In genomic region chr15:40440300-40441011, GRCh38 we compare ENCODE assay signal across 8 cellular contexts. TPM values are rescaled to one million over a fixed set of nuclear protein-coding genes. Genes with fewer than 3 reads are reported as not detected.
A peak's percentile ranks its signal among the peaks of the same experiment; 100 is the strongest.
DNase-seq lines count a peak whose midpoint lies in the region; ATAC-seq and TF ChIP-seq lines count a peak whose summit lies in the region.

TSS of gene BAHD1 (plus strand) at chr15:40440953. CDS start at chr15:40458465, 17,512 bp downstream.

- H3K4me3 ChIP-seq in DOHH2 (ENCODE audit: low read length) (peak within 1 kb of the TSS; percentile 80), GM23248 (peak within 1 kb of the TSS; percentile 88), fibroblast of lung (replicated peaks in 1 of 4; ENCODE audit: control extremely low read depth in 1 of 4, insufficient read depth in 1 of 4, low read depth in 3 of 4, low read length in 4 of 4) (peak within 1 kb of the TSS; percentile 52 to 73 (median 68))

- H3F3A ChIP-seq in DOHH2 (ENCODE audit: control insufficient read depth, insufficient read depth) (no peaks in the 10 kb centered on the region), GM23248 (ENCODE audit: insufficient read depth) (peaks cover 27% of the 10 kb centered on the region)

- H3K36me3 ChIP-seq in DOHH2 (ENCODE audit: control insufficient read depth, low read length) (no peaks in the 10 kb centered on the region), GM23248 (ENCODE audit: low read depth) (no peaks in the 10 kb centered on the region), fibroblast of lung (ENCODE audit: control insufficient read depth, insufficient read depth, low read length) (no peaks in the 10 kb centered on the region)

- 1% methylated on average over 23 to 45 of the region's 54 CpGs for WGBS in GM23248 (ENCODE audit: low coverage in 1 of 2, low lambda C conversion rate in 2 of 2, missing lambda C conversion rate in 2 of 2), 2 experiments

- ATAC-seq in naive thymus-derived CD8-positive, alpha-beta T cell: peak; percentile 85 to 88

- H3K9me3 Mint-ChIP-seq in activated T-helper 1 cell treated with anti-CD3 and anti-CD28 coated beads, Interleukin-12 subunit alpha, Interleukin-12 subunit beta, Interleukin-2, Interleukin-4 antibody, amounts not matched to agents 30 ng/mL and 10 ng/mL and 1 ng/mL, durations not matched to agents 14 hours and 24 hours and 36 hours: no peaks in the 10 kb centered on the region
- H3K9me3 Mint-ChIP-seq in naive thymus-derived CD8-positive, alpha-beta T cell: no peaks in the 10 kb centered on the region

- peak within 1 kb of the TSS; percentile 80 for H2AFZ ChIP-seq in GM23248
- peak within 1 kb of the TSS; percentile 71 for H2AFZ ChIP-seq in fibroblast of lung (ENCODE audit: low read length)

- H3K4me2 ChIP-seq in DOHH2 (ENCODE audit: low read length): peak within 1 kb of the TSS; percentile 87
- peak within 1 kb of the TSS; percentile 99 for H3K4me2 ChIP-seq in GM23248 (ENCODE audit: unreplicated experiment)
- H3K4me2 ChIP-seq in fibroblast of lung (ENCODE audit: extremely low read depth, insufficient read depth, low read length): peak within 1 kb of the TSS; percentile 97

- H3K9me3 ChIP-seq in DOHH2 (ENCODE audit: control insufficient read depth, insufficient read depth, low read length) (no peaks in the 10 kb centered on the region), GM23248 (ENCODE audit: low read depth) (no peaks in the 10 kb centered on the region), fibroblast of lung (ENCODE audit: control insufficient read depth, insufficient read depth, low read depth, low read length) (no peaks in the 10 kb centered on the region)

- TF ChIP-seq CTCF in DOHH2 (IDR thresholded peaks at IDR 0.05; ENCODE audit: low read depth, low read length, poor library complexity, severe bottlenecking) (no peak), fibroblast of lung (conservative IDR thresholded peaks at IDR 0.05 in 1 of 2, IDR thresholded peaks at IDR 0.05 in 1 of 2; ENCODE audit: low read depth in 1 of 2, low read length in 2 of 2) (no peak)

- peaks cover 11% of the 10 kb centered on the region for H3K36me3 Mint-ChIP-seq in activated T-helper 1 cell treated with anti-CD3 and anti-CD28 coated beads, Interleukin-12 subunit alpha, Interleukin-12 subunit beta, Interleukin-2, Interleukin-4 antibody, amounts not matched to agents 30 ng/mL and 10 ng/mL and 1 ng/mL, durations not matched to agents 14 hours and 24 hours and 36 hours (ENCODE audit: low read depth)
- H3K36me3 Mint-ChIP-seq in naive thymus-derived CD8-positive, alpha-beta T cell: no peaks in the 10 kb centered on the region

- peaks cover 57% of the 10 kb centered on the region for H3K27me3 Mint-ChIP-seq in activated T-helper 1 cell treated with anti-CD3 and anti-CD28 coated beads, Interleukin-12 subunit alpha, Interleukin-12 subunit beta, Interleukin-2, Interleukin-4 antibody, amounts not matched to agents 30 ng/mL and 10 ng/mL and 1 ng/mL, durations not matched to agents 14 hours and 24 hours and 36 hours (ENCODE audit: insufficient read depth)
- H3K27me3 Mint-ChIP-seq in naive thymus-derived CD8-positive, alpha-beta T cell: peaks cover 7 to 36% (median 18%) of the 10 kb centered on the region in 5 donors

- POLR2A ChIA-PET in naive thymus-derived CD8-positive, alpha-beta T cell (lab: Charles Lee): interaction anchor here (0.7 to 6.9 kb wide), 16 partner anchors 12 to 133 kb away, joined by 3 to 92 read pairs (median 6); partner anchors contain the start of genes CCDC32, CHST14, INAFM2 and IVD

- peaks cover 34% of the 10 kb centered on the region for H3K4me1 ChIP-seq in DOHH2 (ENCODE audit: control insufficient read depth, low read length)
- H3K4me1 ChIP-seq in GM23248 (ENCODE audit: insufficient read depth): peaks cover 18% of the 10 kb centered on the region
- H3K4me1 ChIP-seq in fibroblast of lung (ENCODE audit: control insufficient read depth, extremely low read depth, insufficient read depth, low read length): peaks cover 6% of the 10 kb centered on the region

- H3K27ac Mint-ChIP-seq in activated T-helper 1 cell treated with anti-CD3 and anti-CD28 coated beads, Interleukin-12 subunit alpha, Interleukin-12 subunit beta, Interleukin-2, Interleukin-4 antibody, amounts not matched to agents 30 ng/mL and 10 ng/mL and 1 ng/mL, durations not matched to agents 14 hours and 24 hours and 36 hours: peak within 1 kb of the TSS; percentile 87
- peak within 1 kb of the TSS in 9 of 10 donors; percentile 75 to 94 (median 89) for H3K27ac Mint-ChIP-seq in naive thymus-derived CD8-positive, alpha-beta T cell

- in situ Hi-C loops in GM23248 (cut with MboI): no loop called here

- H3K79me2 ChIP-seq in DOHH2 (ENCODE audit: control insufficient read depth, low read length) (peaks cover 42% of the 10 kb centered on the region), GM23248 (ENCODE audit: insufficient read depth) (peaks cover 34% of the 10 kb centered on the region), fibroblast of lung (ENCODE audit: control insufficient read depth, insufficient read depth, low read length) (peaks cover 5% of the 10 kb centered on the region)

- DNase-seq in GM23248: peak; percentile 97
- DNase-seq in LHCN-M2 (ENCODE audit: low read depth): peak; percentile 90
- DNase-seq in RPMI7951 (ENCODE audit: low read depth): peak; percentile 94
- peak; percentile 96 for DNase-seq in activated T-helper 1 cell treated with anti-CD3 and anti-CD28 coated beads, Interleukin-12 subunit alpha, Interleukin-12 subunit beta, Interleukin-2, Interleukin-4 antibody, amounts not matched to agents 30 ng/mL and 10 ng/mL and 1 ng/mL, durations not matched to agents 14 hours and 24 hours and 36 hours (ENCODE audit: low spot score)
- peak; percentile 91 to 93 for DNase-seq in fibroblast of lung (ENCODE audit: low read depth in 2 of 2)
- DNase-seq in naive thymus-derived CD8-positive, alpha-beta T cell: peak; percentile 90 to 96 (median 92)
- DNase-seq in stimulated activated naive CD4-positive, alpha-beta T cell (lab: John Stamatoyannopoulos, UW): peak; percentile 82 to 91 (median 88)

- H3K9ac ChIP-seq in GM23248: peak within 1 kb of the TSS; percentile 78
- H3K9ac ChIP-seq in fibroblast of lung (ENCODE audit: insufficient read depth, low read length): peak within 1 kb of the TSS; percentile 58

- peaks cover 26% of the 10 kb centered on the region for H3K4me1 Mint-ChIP-seq in activated T-helper 1 cell treated with anti-CD3 and anti-CD28 coated beads, Interleukin-12 subunit alpha, Interleukin-12 subunit beta, Interleukin-2, Interleukin-4 antibody, amounts not matched to agents 30 ng/mL and 10 ng/mL and 1 ng/mL, durations not matched to agents 14 hours and 24 hours and 36 hours (ENCODE audit: low read depth)
- peaks cover 47 to 67% (median 63%) of the 10 kb centered on the region in 4 donors for H3K4me1 Mint-ChIP-seq in naive thymus-derived CD8-positive, alpha-beta T cell

- H3K9me2 ChIP-seq in DOHH2 (replicated peaks; ENCODE audit: control insufficient read depth, low read length) (no peaks in the 10 kb centered on the region), GM23248 (ENCODE audit: insufficient read depth) (no peaks in the 10 kb centered on the region)

- H3K27me3 ChIP-seq in DOHH2 (ENCODE audit: control insufficient read depth, low read length) (peaks cover 55% of the 10 kb centered on the region), GM23248 (replicated peaks; ENCODE audit: insufficient read depth) (peaks cover 16% of the 10 kb centered on the region), fibroblast of lung (ENCODE audit: control insufficient read depth, insufficient read depth, low read length) (peaks cover 47% of the 10 kb centered on the region)

- H3K27ac ChIP-seq in DOHH2 (ENCODE audit: low read depth, low read length) (no peak within 1 kb of the TSS), GM23248 (no peak within 1 kb of the TSS), fibroblast of lung (ENCODE audit: insufficient read depth, low read length) (no peak within 1 kb of the TSS)

- H4K20me1 ChIP-seq in DOHH2 (ENCODE audit: control insufficient read depth, insufficient read depth, low read depth, low read length) (peaks cover 9% of the 10 kb centered on the region), GM23248 (ENCODE audit: insufficient read depth) (no peaks in the 10 kb centered on the region), fibroblast of lung (ENCODE audit: control insufficient read depth, extremely low read depth, insufficient read depth, low read length) (peaks cover 3% of the 10 kb centered on the region)

- peak within 1 kb of the TSS; percentile 95 for H3K4me3 Mint-ChIP-seq in activated T-helper 1 cell treated with anti-CD3 and anti-CD28 coated beads, Interleukin-12 subunit alpha, Interleukin-12 subunit beta, Interleukin-2, Interleukin-4 antibody, amounts not matched to agents 30 ng/mL and 10 ng/mL and 1 ng/mL, durations not matched to agents 14 hours and 24 hours and 36 hours
- peak within 1 kb of the TSS; percentile 85 to 97 (median 94) for H3K4me3 Mint-ChIP-seq in naive thymus-derived CD8-positive, alpha-beta T cell

- intact Hi-C loops in activated T-helper 1 cell treated with anti-CD3 and anti-CD28 coated beads, Interleukin-12 subunit alpha, Interleukin-12 subunit beta, Interleukin-2, Interleukin-4 antibody, amounts not matched to agents 30 ng/mL and 10 ng/mL and 1 ng/mL, durations not matched to agents 14 hours and 24 hours and 36 hours (cut with micrococcal nuclease): loop anchor here (1.0 to 5.0 kb wide), 7 partner anchors 36 to 333 kb away; partner anchors contain the start of genes BMF, BUB1B, CCDC32 and IVD

RNA-seq across cellular contexts. Expression of gene BAHD1, which starts in this region (rescaled TPM):
- total RNA-seq in GM23248 (2014; rRNA removed; shearing (Covaris generic)): 10.3 and 22.0 TPM in 2 replicates
- polyA plus RNA-seq in GM23248 (2016; fragmentation: Nextera tagmentation; extraction: Ambion mirVana) (2.0 and 2.3 TPM in 2 replicates), fibroblast of lung (3.3 and 4.7 TPM in 2 replicates)
- total RNA-seq in LHCN-M2 (2014; rRNA removed) (8.3 TPM in 2 replicates), fibroblast of lung (4.4 and 5.6 TPM in 2 replicates)
- 9.4 TPM for polyA plus RNA-seq in LHCN-M2 (2012)
- 7.6 and 11.5 TPM in 2 replicates for total RNA-seq in RPMI7951 (2014; rRNA removed; shearing (Covaris generic))
- 26.5 and 26.9 TPM in 2 replicates for total RNA-seq in activated T-helper 1 cell treated with anti-CD3 and anti-CD28 coated beads, Interleukin-12 subunit alpha, Interleukin-12 subunit beta, Interleukin-2, Interleukin-4 antibody, amounts not matched to agents 30 ng/mL and 10 ng/mL and 1 ng/mL, durations not matched to agents 14 hours and 24 hours and 36 hours
- polyA plus RNA-seq in fibroblast of lung (2012): 7.9 and 10.5 TPM in 2 replicates
- 9.8 and 14.9 TPM in 2 replicates for polyA minus RNA-seq in fibroblast of lung (ENCODE audit: low replicate concordance)
- total RNA-seq in naive thymus-derived CD8-positive, alpha-beta T cell: 10 to 100 TPM; 37.1 to 37.6 TPM
- polyA plus RNA-seq in naive thymus-derived CD8-positive, alpha-beta T cell: 1 to 10 TPM; 1.5 to 3.3 (median 1.7) TPM
